8 cellular contexts compared by ENCODE assay signal in genomic region chr1:585992-586391, GRCh38.
DNase-seq lines count a peak whose midpoint lies in the region; ATAC-seq, FAIRE-seq and TF ChIP-seq lines count a peak whose summit lies in the region.
"Not testable (repeated sequence)": the region's sequence is repeated elsewhere in the genome, so short reads cannot be mapped to it uniquely, and the experiment has no call there.

No MANE protein-coding gene starts in this region.

- H3K27me3 ChIP-seq in K562 (ENCODE audit: control insufficient read depth in 2 of 2, insufficient read depth in 2 of 2, low read length in 2 of 2); heart left ventricle; transverse colon: not testable (repeated sequence)

- peak; percentile 28 for TF ChIP-seq CTCF in GM10248 (IDR thresholded peaks at IDR 0.05; ENCODE audit: control extremely low read depth, extremely low read depth, low read depth, missing control alignments)
- TF ChIP-seq CTCF in K562 (IDR thresholded peaks at IDR 0.05 in 2 of 3, conservative IDR thresholded peaks at IDR 0.05 in 1 of 3; ENCODE audit: insufficient read depth in 2 of 3, low read depth in 1 of 3, low read length in 3 of 3): peak in 2 of 3 experiments; percentile 40 to 49; a peak in 4 of 6 replicates
- TF ChIP-seq CTCF in heart left ventricle (IDR thresholded peaks at IDR 0.05): peak in 11 of 12 donors; percentile 25 to 48 (median 42)
- peak; percentile 21 for TF ChIP-seq CTCF in nephron progenitor cell (IDR thresholded peaks at IDR 0.05)
- TF ChIP-seq CTCF in transverse colon (IDR thresholded peaks at IDR 0.05): peak in 3 of 5 experiments; percentile 24 to 39 (median 27)

- in situ Hi-C loops in K562 (cut with MboI); transverse colon (cut with MboI; ENCODE audit: low pct_ligation_motif_present in 1 of 4, low pct_unique_long_range_greater_than_20kb in 1 of 4, low sequenced_read_pairs in 3 of 4): not testable (repeated sequence)

- H3K4me1 ChIP-seq in K562 (replicated peaks in 1 of 2; ENCODE audit: control insufficient read depth in 2 of 2, insufficient read depth in 2 of 2, low read length in 2 of 2); heart left ventricle; transverse colon: not testable (repeated sequence)

- H3K9me1 ChIP-seq in K562 (ENCODE audit: control insufficient read depth, insufficient read depth, low read length): not testable (repeated sequence)

- not testable (repeated sequence) for FAIRE-seq in K562 (lab: Jason Lieb, UNC)

- not testable (repeated sequence) for ATAC-seq in K562, heart left ventricle

- H3K4me3 ChIP-seq in K562, heart left ventricle, transverse colon: not testable (repeated sequence)

- WGBS in K562 (ENCODE audit: insufficient coverage, low coverage, missing lambda C conversion rate): 2% methylated on average over 5 of the region's 7 CpGs
- WGBS in heart left ventricle, 4 donors: 0 to 12% (median 4%) methylated on average over 4 to 6 of the region's 7 CpGs; no CpG with 5 or more reads in 1 of the 4 donors
- WGBS in transverse colon (ENCODE audit: low coverage in 1 of 2), 2 donors: no CpG with 5 or more reads among the region's 7 CpGs

- intact Hi-C loops in K562 (cut with micrococcal nuclease); heart left ventricle (cut with DNase I); transverse colon (cut with DNase I; ENCODE audit: low total_unique reads): not testable (repeated sequence)

- POLR2A ChIA-PET in GM10248 (lab: Yijun Ruan, JAX); K562 (lab: Yijun Ruan, JAX): not testable (repeated sequence)

- H4K20me1 ChIP-seq in K562 (replicated peaks; ENCODE audit: control insufficient read depth, insufficient read depth, low read length): not testable (repeated sequence)

- TF ChIP-seq EP300 in K562 (IDR thresholded peaks at IDR 0.05; ENCODE audit: low read length); transverse colon (IDR thresholded peaks at IDR 0.05; ENCODE audit: low read depth): not testable (repeated sequence)

- H3K4me1 Mint-ChIP-seq in T-helper 2 cell treated with Interferon-gamma antibody and Interleukin-4, amounts not matched to agents 5 μg/mL and 100 μg/mL, for 36 hours (ENCODE audit: low read depth); nephron progenitor cell: not testable (repeated sequence)

- not testable (repeated sequence) for H3K36me3 Mint-ChIP-seq in T-helper 2 cell treated with Interferon-gamma antibody and Interleukin-4, amounts not matched to agents 5 μg/mL and 100 μg/mL, for 36 hours (ENCODE audit: low read depth); nephron progenitor cell (ENCODE audit: low read depth)

- H3K9me3 Mint-ChIP-seq in T-helper 2 cell treated with Interferon-gamma antibody and Interleukin-4, amounts not matched to agents 5 μg/mL and 100 μg/mL, for 36 hours; nephron progenitor cell: not testable (repeated sequence)

- DNase-seq in GM10248 (ENCODE audit: extremely low spot score); K562 (ENCODE audit: extremely low read depth in 1 of 4, low spot score in 3 of 4): not testable (repeated sequence)
- peak; percentile 66 for DNase-seq in T-helper 2 cell treated with Interferon-gamma antibody and Interleukin-4, amounts not matched to agents 5 μg/mL and 100 μg/mL, for 36 hours (ENCODE audit: low spot score)
- peak; percentile 47 for DNase-seq in activated T-cell treated with anti-CD3 and anti-CD28 coated beads for 1 hour (ENCODE audit: low read depth)
- peak; percentile 50 to 83 (median 70) for DNase-seq in heart left ventricle
- peak; percentile 72 for DNase-seq in nephron progenitor cell
- peak; percentile 67 for DNase-seq in stimulated activated CD4-positive, alpha-beta T cell treated with anti-CD3 and anti-CD28 coated beads, Interleukin-4, amount 100 ng/mL, for 1 hour
- peak; percentile 34 for DNase-seq in transverse colon

- not testable (repeated sequence) for H3K27ac Mint-ChIP-seq in T-helper 2 cell treated with Interferon-gamma antibody and Interleukin-4, amounts not matched to agents 5 μg/mL and 100 μg/mL, for 36 hours; nephron progenitor cell

- CTCF ChIA-PET in GM10248 (lab: Yijun Ruan, JAX); K562 (lab: Yijun Ruan, JAX; ENCODE audit: low intra/inter-chr PET ratio): not testable (repeated sequence)

- H3K36me3 ChIP-seq in K562 (ENCODE audit: control insufficient read depth, insufficient read depth, low read length); heart left ventricle; transverse colon: not testable (repeated sequence)

- not testable (repeated sequence) for H3K27ac ChIP-seq in K562 (ENCODE audit: extremely low read depth, low read depth, low read length); heart left ventricle; transverse colon

- H3K27me3 Mint-ChIP-seq in T-helper 2 cell treated with Interferon-gamma antibody and Interleukin-4, amounts not matched to agents 5 μg/mL and 100 μg/mL, for 36 hours (ENCODE audit: low read depth); nephron progenitor cell (ENCODE audit: low read depth, poor library complexity): not testable (repeated sequence)

- not testable (repeated sequence) for H3K9ac ChIP-seq in K562 (ENCODE audit: insufficient read depth in 1 of 2, low read depth in 2 of 2, low read length in 2 of 2)

- not testable (repeated sequence) for H3K9me3 ChIP-seq in K562 (replicated peaks; ENCODE audit: control insufficient read depth, insufficient read depth, low read depth, low read length); heart left ventricle; transverse colon

- not testable (repeated sequence) for H3K4me2 ChIP-seq in K562 (ENCODE audit: insufficient read depth, low read length)

- H3K79me2 ChIP-seq in K562 (ENCODE audit: control insufficient read depth, insufficient read depth, low read length): not testable (repeated sequence)

- not testable (repeated sequence) for H2AFZ ChIP-seq in K562 (ENCODE audit: low read depth, low read length)

- TF ChIP-seq RAD21 in K562 (CRISPR knock-in tag; conservative IDR thresholded peaks at IDR 0.05 in 1 of 2, IDR thresholded peaks at IDR 0.05 in 1 of 2): 0 out of 4 replicates have a peak, but pooled peaks of 1 of the 2 experiments have one; percentile 15

- not testable (repeated sequence) for TF ChIP-seq POLR2A in K562 (conservative IDR thresholded peaks at IDR 0.05); heart left ventricle (IDR thresholded peaks at IDR 0.05); transverse colon (IDR thresholded peaks at IDR 0.05)

- not testable (repeated sequence) for BruUV-seq in K562 (replicated peaks; lab: Mats Ljungman, UMichigan)

- not testable (repeated sequence) for H3K4me3 Mint-ChIP-seq in T-helper 2 cell treated with Interferon-gamma antibody and Interleukin-4, amounts not matched to agents 5 μg/mL and 100 μg/mL, for 36 hours; nephron progenitor cell

TF ChIP-seq in K562, 482 proteins besides CTCF, POLR2A, EP300 and RAD21:
- TF ChIP-seq SMC3 (conservative IDR thresholded peaks at IDR 0.05; ENCODE audit: insufficient read depth, low read depth, low read length) (peak; percentile 37; the same call in 1 of the 2 replicates), MAZ (CRISPR knock-in tag; conservative IDR thresholded peaks at IDR 0.05 in 1 of 2, IDR thresholded peaks at IDR 0.05 in 1 of 2) (peak in 1 of 2 experiments; percentile 93; a peak in 2 of 4 replicates), VEZF1 (CRISPR knock-in tag; IDR thresholded peaks at IDR 0.05) (peak; percentile 39)
